ENCODE assay signal across 20 cellular contexts in the genomic region with DNA sequence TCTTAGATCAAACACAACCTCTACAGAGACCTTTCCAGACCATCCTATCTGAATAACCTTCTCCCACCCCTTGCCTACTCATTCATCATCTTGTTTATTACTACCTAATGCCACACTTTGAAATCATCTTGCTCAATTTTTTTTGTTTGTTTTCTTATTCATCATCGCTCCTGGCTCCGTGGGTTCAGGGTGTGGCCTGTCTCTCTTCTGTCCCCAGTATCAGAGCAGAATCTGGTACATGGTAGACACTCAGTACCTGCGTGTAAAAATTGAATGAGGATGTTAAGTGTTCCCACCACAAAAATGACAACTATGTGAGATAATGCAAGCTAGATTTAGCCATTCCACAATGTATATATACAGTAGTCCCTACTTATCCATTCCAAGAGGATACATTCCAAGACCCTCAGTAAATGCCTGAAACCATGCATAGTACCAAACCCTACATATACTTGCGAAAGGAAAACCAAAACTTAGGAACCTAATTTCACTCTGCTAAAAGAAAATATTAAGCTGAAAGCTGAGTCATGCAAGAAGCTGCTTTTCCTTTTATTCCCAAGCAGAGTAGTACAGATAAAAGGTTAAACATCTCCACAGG.
DNase-seq lines count a peak whose midpoint lies in the region; TF ChIP-seq lines count a peak whose summit lies in the region.
"Had no signal": no experiment of that assay in that cellular context is flagged by ENCODE, and none has a peak within 500 bp of the region (broad histone marks: within the 10 kb centered on the region; RNA-seq: fewer than 3 reads in every experiment).

No MANE protein-coding gene starts in this region.

- H3K36me3 ChIP-seq in esophagus squamous epithelium (no peaks in the 10 kb centered on the region), testis (ENCODE audit: low read depth, missing control alignments) (no peaks in the 10 kb centered on the region)
- H3K36me3 ChIP-seq: BE2C had no signal

- H3K4me3 ChIP-seq in esophagus squamous epithelium (peak overlapping the region in 1 of 4 donors; percentile 10), testis (no peak overlapping the region)
- H3K4me3 ChIP-seq: psoas muscle had no signal

- 43 to 61% methylated on average over 4 of the region's 4 CpGs for WGBS in esophagus squamous epithelium, 2 donors
- WGBS in testis, 2 donors = 86% methylated on average over 4 of the region's 4 CpGs

- intact Hi-C loops in esophagus squamous epithelium (cut with DNase I) = no loop called here
- intact Hi-C loops in testis (cut with DNase I; ENCODE audit: low total_unique reads) = no loop called here

- peak; percentile 14 for DNase-seq in DMS53 (lab: John Stamatoyannopoulos, UW)
- DNase-seq in DMS53 treated with DMSO at 0.1 percent for 48 hours (lab: John Stamatoyannopoulos, UW; ENCODE audit: unreplicated experiment) = no peak
- peak; percentile 24 for DNase-seq in RPMI7951 (ENCODE audit: low read depth)
- DNase-seq in esophagus squamous epithelium (lab: John Stamatoyannopoulos, UW) = no peak
- no peak for DNase-seq in NCI-H2227 (lab: John Stamatoyannopoulos, UW; ENCODE audit: unreplicated experiment)
- DNase-seq in testis = no peak
- DNase-seq in SKM-1 (lab: John Stamatoyannopoulos, UW; ENCODE audit: unreplicated experiment) = no peak
- DNase-seq in islet precursor cell = no peak
- DNase-seq: activated CD4-positive, alpha-beta T cell treated with anti-CD3 and anti-CD28 coated beads for 1 hour; activated naive CD4-positive, alpha-beta T cell treated with anti-CD3 and anti-CD28 coated beads, Interleukin-2, amount 50 U/mL, for 16 hours; BE2C; COR-L47; effector CD8-positive, alpha-beta T cell; KG1; NCI-H2029; NCI-H446; psoas muscle; stimulated activated CD4-positive, alpha-beta T cell treated with anti-CD3 and anti-CD28 coated beads, Interleukin-4, amount 100 ng/mL, for 24 hours; stimulated activated naive CD8-positive, alpha-beta T cell treated with anti-CD3 and anti-CD28 coated beads, Interleukin-15, amount 100 ng/mL, for 72 hours had no signal

- H3K27me3 ChIP-seq in esophagus squamous epithelium = no peaks in the 10 kb centered on the region
- H3K27me3 ChIP-seq in testis = no peaks in the 10 kb centered on the region
- H3K27me3 ChIP-seq: BE2C had no signal

- TF ChIP-seq POLR2A in esophagus squamous epithelium (IDR thresholded peaks at IDR 0.05) = no peak
- no peak for TF ChIP-seq POLR2A in testis (IDR thresholded peaks at IDR 0.05)

- H3K27ac ChIP-seq in esophagus squamous epithelium = peak overlapping the region; percentile 18 to 55 (median 34)
- no peak overlapping the region for H3K27ac ChIP-seq in testis
- H3K27ac ChIP-seq: 22Rv1, psoas muscle had no signal

- no peaks in the 10 kb centered on the region for H3K9me3 ChIP-seq in esophagus squamous epithelium
- H3K9me3 ChIP-seq in testis = no peaks in the 10 kb centered on the region
- H3K9me3 ChIP-seq: BE2C, psoas muscle had no signal

- H3K4me1 ChIP-seq in esophagus squamous epithelium (peaks cover 0 to 18% (median 0%) of the 10 kb centered on the region in 3 donors), testis (no peaks in the 10 kb centered on the region)
- H3K4me1 ChIP-seq: BE2C, psoas muscle had no signal

- no peak for TF ChIP-seq CTCF in esophagus squamous epithelium (IDR thresholded peaks at IDR 0.05)
- no peak for TF ChIP-seq CTCF in testis (IDR thresholded peaks at IDR 0.05)

Comparison
In these comparisons a context has a peak if more than half of its experiments do, and no peak if none do; other contexts are left out.
1. DNase-seq: peak in DMS53 (single experiment) and RPMI7951 (single experiment); none in DMS53 treated with DMSO at 0.1 percent for 48 hours (single experiment), esophagus squamous epithelium (single experiment), NCI-H2227 (single experiment), testis (single experiment), SKM-1 (single experiment) and islet precursor cell (single experiment).
2. H3K27ac ChIP-seq: peak in esophagus squamous epithelium (4 of 4); none in testis (0 of 2).